In the genomic region with DNA sequence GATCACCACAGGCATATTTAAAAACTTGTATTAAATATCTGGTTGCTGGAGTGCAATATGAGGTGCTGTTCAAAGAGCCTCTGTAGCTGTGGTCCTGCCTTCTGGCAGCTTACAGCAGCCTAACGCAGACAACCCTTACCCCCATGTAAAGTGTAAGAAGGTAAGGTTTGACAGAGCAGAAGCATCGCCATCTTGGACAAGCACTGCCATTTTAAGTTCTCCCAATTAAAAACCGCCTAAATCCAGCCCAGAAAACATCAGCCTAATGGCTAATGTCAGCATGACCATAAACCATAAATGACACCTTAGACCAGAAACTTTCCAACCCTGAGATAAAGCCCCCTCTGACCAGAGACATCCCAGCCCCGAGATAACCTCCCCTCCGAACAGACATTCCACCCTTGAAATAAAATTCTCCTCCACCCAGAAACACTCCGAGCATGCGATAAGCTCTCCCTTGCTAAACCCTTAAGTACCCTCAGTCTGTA, we compare ENCODE assay signal across 21 cellular contexts. TPM values are rescaled to one million over a fixed set of nuclear protein-coding genes. Genes with fewer than 3 reads are reported as not detected.
DNase-seq lines count a peak whose midpoint lies in the region; ATAC-seq, FAIRE-seq and TF ChIP-seq lines count a peak whose summit lies in the region.
"Had no signal": no experiment of that assay in that cellular context is flagged by ENCODE, and none has a peak within 500 bp of the region (broad histone marks: within the 10 kb centered on the region; RNA-seq: fewer than 3 reads in every experiment).

No MANE protein-coding gene starts in this region.

- TF ChIP-seq EP300 in H1 (IDR thresholded peaks at IDR 0.05; ENCODE audit: borderline replicate concordance in 1 of 2, low read depth in 2 of 2, low read length in 2 of 2) = no peak

- POLR2A ChIA-PET in H1 (lab: Charles Lee; ENCODE audit: partially characterized antibody) = interaction anchor here (0.8 kb wide), 1 partner anchor 13 kb away, joined by 3 read pairs; no protein-coding TSS in a partner anchor

- ATAC-seq in GM23338 = no peak
- ATAC-seq in HG03521 (IDR thresholded peaks at IDR 0.05; ENCODE audit: unreplicated experiment) = no peak
- no peak for ATAC-seq in HG02885 (IDR thresholded peaks at IDR 0.05; ENCODE audit: poor library complexity, unreplicated experiment)
- ATAC-seq in HG03139 (IDR thresholded peaks at IDR 0.05; ENCODE audit: unreplicated experiment) = no peak
- ATAC-seq: GM12878, HCT116, SK-N-SH treated with all-trans-retinoic acid at 6 μM for 48 hours had no signal

- no peaks in the 10 kb centered on the region for H3K27me3 Mint-ChIP-seq in activated naive CD4-positive, alpha-beta T cell treated with anti-CD3 and anti-CD28 coated beads, Interleukin-2, amount 50 U/mL, for 24 hours
- H3K27me3 Mint-ChIP-seq in activated naive CD4-positive, alpha-beta T cell treated with anti-CD3 and anti-CD28 coated beads for 36 hours (ENCODE audit: low read depth) = no peaks in the 10 kb centered on the region
- H3K27me3 Mint-ChIP-seq in GM23338 (ENCODE audit: insufficient read depth, low read depth, poor library complexity) (no peaks in the 10 kb centered on the region), nephron progenitor cell (ENCODE audit: low read depth, poor library complexity) (peaks cover 6% of the 10 kb centered on the region)

- no peak overlapping the region for H3K4me3 ChIP-seq in GM23338
- H3K4me3 ChIP-seq in H1 (ENCODE audit: extremely low read depth in 1 of 4, insufficient read depth in 2 of 4, low read depth in 3 of 4, low read length in 4 of 4) = no peak overlapping the region
- H3K4me3 ChIP-seq: GM12878, GM23248, MG63 had no signal

- H3K27ac Mint-ChIP-seq in activated naive CD4-positive, alpha-beta T cell treated with anti-CD3 and anti-CD28 coated beads, Interleukin-2, amount 50 U/mL, for 24 hours = peak overlapping the region; percentile 20
- no peak overlapping the region for H3K27ac Mint-ChIP-seq in activated naive CD4-positive, alpha-beta T cell treated with anti-CD3 and anti-CD28 coated beads for 36 hours
- peak overlapping the region; percentile 66; the same call in 1 of the 2 replicates for H3K27ac Mint-ChIP-seq in GM23338
- H3K27ac Mint-ChIP-seq in nephron progenitor cell = peak overlapping the region; percentile 79

- H4K91ac ChIP-seq in H1 (replicated peaks; ENCODE audit: insufficient read length, low read length) = no peak overlapping the region

- no peak overlapping the region for H3K9ac ChIP-seq in H1 (replicated peaks in 1 of 4; ENCODE audit: extremely low read depth in 1 of 4, low read depth in 3 of 4, low read length in 3 of 4)
- H3K9ac ChIP-seq: GM23248 had no signal

- H4K8ac ChIP-seq in H1 (ENCODE audit: extremely low read depth, insufficient read depth, low read length) = 0 out of 2 replicates have a peak overlapping the region, but pooled peaks have one; percentile 31

- peaks cover 27% of the 10 kb centered on the region for H3K4me1 ChIP-seq in GM23338 (ENCODE audit: insufficient read depth)
- peaks cover 3 to 17% (median 11%) of the 10 kb centered on the region in 4 experiments for H3K4me1 ChIP-seq in H1 (replicated peaks in 1 of 4; ENCODE audit: control insufficient read depth in 3 of 4, insufficient read depth in 4 of 4, low read length in 3 of 4)

- no peak overlapping the region for H2BK12ac ChIP-seq in H1 (ENCODE audit: low read depth, low read length)

- H3K36me3 ChIP-seq in GM23338 (ENCODE audit: insufficient read depth) = no peaks in the 10 kb centered on the region
- peaks cover 0 to 18% (median 6%) of the 10 kb centered on the region in 4 experiments; a peak in 3 of 8 replicates for H3K36me3 ChIP-seq in H1 (ENCODE audit: control insufficient read depth in 2 of 4, insufficient read depth in 4 of 4, low read length in 3 of 4)

- no peak overlapping the region for H3K18ac ChIP-seq in H1 (ENCODE audit: extremely low read depth, low read length)

- no peaks in the 10 kb centered on the region for H3K79me1 ChIP-seq in H1 (ENCODE audit: low read depth, low read length)

- intact Hi-C loops in activated naive CD4-positive, alpha-beta T cell treated with anti-CD3 and anti-CD28 coated beads for 36 hours (cut with micrococcal nuclease) = no loop called here

- no peaks in the 10 kb centered on the region for H3F3A ChIP-seq in GM23338 (replicated peaks; ENCODE audit: low read depth)

- no peak overlapping the region for H3K4me3 Mint-ChIP-seq in activated naive CD4-positive, alpha-beta T cell treated with anti-CD3 and anti-CD28 coated beads, Interleukin-2, amount 50 U/mL, for 24 hours
- no peak overlapping the region for H3K4me3 Mint-ChIP-seq in activated naive CD4-positive, alpha-beta T cell treated with anti-CD3 and anti-CD28 coated beads for 36 hours
- peak overlapping the region; percentile 4; the same call in 1 of the 3 replicates for H3K4me3 Mint-ChIP-seq in GM23338
- H3K4me3 Mint-ChIP-seq in nephron progenitor cell = no peak overlapping the region

- no peak overlapping the region for H2BK5ac ChIP-seq in H1 (ENCODE audit: low read depth, low read length)

- H3K79me2 ChIP-seq in GM23338 (replicated peaks; ENCODE audit: insufficient read depth) (no peaks in the 10 kb centered on the region), H1 (ENCODE audit: control insufficient read depth in 1 of 2, insufficient read depth in 2 of 2, low read length in 2 of 2) (no peaks in the 10 kb centered on the region)

- 0 out of 2 replicates have a peak overlapping the region, but pooled peaks have one; percentile 17 for H2AK5ac ChIP-seq in H1 (ENCODE audit: low read depth, low read length)

- H3K27ac ChIP-seq in GM23338 (ENCODE audit: low read depth) = no peak overlapping the region
- H3K27ac ChIP-seq in H1 (ENCODE audit: low read depth, low read length) = no peak overlapping the region
- H3K27ac ChIP-seq: GM23248, RWPE1 had no signal

- H2BK120ac ChIP-seq in H1 (replicated peaks; ENCODE audit: low read depth, low read length) = no peak overlapping the region

- H2AFZ ChIP-seq in GM23338 (no peak overlapping the region), H1 (ENCODE audit: low read length) (no peak overlapping the region)
- H2AFZ ChIP-seq: GM23248 had no signal

- WGBS in H1 (ENCODE audit: extremely low coverage in 1 of 2, insufficient coverage in 1 of 2, insufficient read length in 1 of 2, insufficient replicate concordance in 2 of 2, low coverage in 1 of 2, low lambda C conversion rate in 2 of 2, missing lambda C conversion rate in 1 of 2), 2 experiments = 93% methylated on average over 7 of the region's 7 CpGs; no CpG with 5 or more reads in 1 of the 2 experiments

- no peak for DNase-seq in activated naive CD4-positive, alpha-beta T cell treated with anti-CD3 and anti-CD28 coated beads for 36 hours
- DNase-seq in GM23338 (ENCODE audit: low spot score) (no peak), H1 (ENCODE audit: low read depth in 1 of 2, low spot score in 2 of 2) (no peak), nephron progenitor cell (no peak)
- DNase-seq: GM23248; MG63; NCI-H1417 treated with DMSO at 0.1 percent for 48 hours; NCI-H187; NCI-H69; NK-92 treated with Interleukin-12 subunit alpha and Interleukin-12 subunit beta, amount 100 ng/mL, for 24 hours; SIG-M5 had no signal

- H2BK15ac ChIP-seq in H1 (ENCODE audit: low read length) = no peak overlapping the region

- H3K9me3 ChIP-seq in H1 (ENCODE audit: insufficient read depth in 2 of 2, low read depth in 1 of 2, low read length in 1 of 2) = no peaks in the 10 kb centered on the region
- H3K9me3 ChIP-seq: MG63 had no signal

- no peaks in the 10 kb centered on the region for H4K20me1 ChIP-seq in GM23338 (replicated peaks; ENCODE audit: insufficient read depth)
- no peaks in the 10 kb centered on the region for H4K20me1 ChIP-seq in H1 (replicated peaks in 1 of 2; ENCODE audit: control insufficient read depth in 1 of 2, insufficient read depth in 2 of 2, low read length in 2 of 2)

- CTCF ChIA-PET in activated naive CD4-positive, alpha-beta T cell treated with anti-CD3 and anti-CD28 coated beads for 36 hours (lab: Charles Lee) = interaction anchor here (0.7 kb wide), 1 partner anchor 517 kb away, joined by 3 read pairs; no protein-coding TSS in a partner anchor
- CTCF ChIA-PET in H1 (lab: Charles Lee; ENCODE audit: partially characterized antibody) = interaction anchor here (0.9 to 1.1 kb wide), 2 partner anchors 131 to 190 kb away, joined by 3 read pairs; no protein-coding TSS in a partner anchor

- no peak for TF ChIP-seq CTCF in GM23338 (conservative IDR thresholded peaks at IDR 0.05; ENCODE audit: low read depth in 2 of 2)
- no peak for TF ChIP-seq CTCF in H1 (IDR thresholded peaks at IDR 0.05; ENCODE audit: control extremely low read depth in 1 of 3, insufficient read depth in 1 of 3, low read depth in 1 of 3, low read length in 3 of 3)
- no peak for TF ChIP-seq CTCF in nephron progenitor cell (IDR thresholded peaks at IDR 0.05)

- H3K23me2 ChIP-seq in H1 (ENCODE audit: low read depth, low read length) = no peaks in the 10 kb centered on the region

- no peak overlapping the region for H3K23ac ChIP-seq in H1 (ENCODE audit: insufficient read length)

- peak overlapping the region; percentile 68 for H4K5ac ChIP-seq in H1 (ENCODE audit: insufficient read length, low read depth, low read length)

- H3K14ac ChIP-seq in H1 (ENCODE audit: insufficient read length) = no peak overlapping the region

- H3K4me2 ChIP-seq in GM23338 (no peak overlapping the region), H1 (ENCODE audit: insufficient read depth in 1 of 2, low read depth in 2 of 2, low read length in 2 of 2) (no peak overlapping the region)

- TF ChIP-seq POLR2A in H1 (IDR thresholded peaks at IDR 0.05; ENCODE audit: control extremely low read depth in 1 of 2, low read depth in 2 of 2, low read length in 2 of 2) = no peak

- H2BK20ac ChIP-seq in H1 (ENCODE audit: low read length) = no peak overlapping the region

- H3K4ac ChIP-seq in H1 (replicated peaks; ENCODE audit: insufficient read length, low read depth, low read length) = peak overlapping the region; percentile 65

- H3K56ac ChIP-seq in H1 (replicated peaks; ENCODE audit: insufficient read length, low read depth, low read length) = no peak overlapping the region

- H3K36me3 Mint-ChIP-seq in activated naive CD4-positive, alpha-beta T cell treated with anti-CD3 and anti-CD28 coated beads, Interleukin-2, amount 50 U/mL, for 24 hours = peaks cover 20% of the 10 kb centered on the region
- peaks cover 16% of the 10 kb centered on the region for H3K36me3 Mint-ChIP-seq in activated naive CD4-positive, alpha-beta T cell treated with anti-CD3 and anti-CD28 coated beads for 36 hours (ENCODE audit: low read depth)
- H3K36me3 Mint-ChIP-seq in GM23338 (ENCODE audit: low read depth) (peaks cover 46% of the 10 kb centered on the region), nephron progenitor cell (ENCODE audit: low read depth) (peaks cover 38% of the 10 kb centered on the region)

- H3K9me3 Mint-ChIP-seq in activated naive CD4-positive, alpha-beta T cell treated with anti-CD3 and anti-CD28 coated beads, Interleukin-2, amount 50 U/mL, for 24 hours = no peaks in the 10 kb centered on the region
- no peaks in the 10 kb centered on the region for H3K9me3 Mint-ChIP-seq in activated naive CD4-positive, alpha-beta T cell treated with anti-CD3 and anti-CD28 coated beads for 36 hours
- H3K9me3 Mint-ChIP-seq in GM23338 (peaks cover 4% of the 10 kb centered on the region; the same call in 2 of the 3 replicates), nephron progenitor cell (no peaks in the 10 kb centered on the region)

- peaks cover 9% of the 10 kb centered on the region for H3K9me2 ChIP-seq in GM23338 (ENCODE audit: insufficient read depth)

- H3K27me3 ChIP-seq in GM23338 (ENCODE audit: insufficient read depth) = no peaks in the 10 kb centered on the region
- H3K27me3 ChIP-seq in H1 (replicated peaks in 1 of 4; ENCODE audit: control insufficient read depth in 3 of 4, extremely low read depth in 1 of 4, insufficient read depth in 3 of 4, low read length in 3 of 4) = no peaks in the 10 kb centered on the region
- H3K27me3 ChIP-seq: MG63 had no signal

- no peak for TF ChIP-seq RAD21 in H1 (IDR thresholded peaks at IDR 0.05 in 1 of 2, conservative IDR thresholded peaks at IDR 0.05 in 1 of 2; ENCODE audit: low read depth in 2 of 2, low read length in 2 of 2)

- no peak for FAIRE-seq in H1 (lab: Jason Lieb, UNC)
- FAIRE-seq: GM12878 had no signal

- peaks cover 21% of the 10 kb centered on the region for H3K4me1 Mint-ChIP-seq in activated naive CD4-positive, alpha-beta T cell treated with anti-CD3 and anti-CD28 coated beads, Interleukin-2, amount 50 U/mL, for 24 hours
- peaks cover 7% of the 10 kb centered on the region for H3K4me1 Mint-ChIP-seq in activated naive CD4-positive, alpha-beta T cell treated with anti-CD3 and anti-CD28 coated beads for 36 hours (ENCODE audit: low read depth)
- peaks cover 41% of the 10 kb centered on the region for H3K4me1 Mint-ChIP-seq in GM23338
- H3K4me1 Mint-ChIP-seq in nephron progenitor cell = peaks cover 7% of the 10 kb centered on the region

RNA-seq across cellular contexts. Expression of gene OIT3, which starts 5.3 kb away (rescaled TPM):
- not detected for total RNA-seq in activated naive CD4-positive, alpha-beta T cell treated with anti-CD3 and anti-CD28 coated beads for 36 hours
- not detected in 2 replicates for total RNA-seq in GM23338 (2014; rRNA removed; shearing (Covaris generic))
- polyA plus RNA-seq in GM23338 (2016; fragmentation: Nextera tagmentation; extraction: Ambion mirVana) (not detected in 2 replicates), H1 (2011; rRNA removed) (not detected in 2 replicates)
- not detected in 2 replicates for total RNA-seq in H1 (2021; fragmentation: NEBNext Ultra II Directional; extraction: Animal tissue kit (Norgen Biotek cat#: 25700))
- not detected for polyA plus RNA-seq in H1 (2011; cell fraction: cytosol; rRNA removed)
- not detected for polyA plus RNA-seq in H1 (2011; cell fraction: nucleus; rRNA removed)
- not detected in 4 replicates for polyA plus RNA-seq in H1 (2012, experiment 1 of 2)
- not detected for polyA plus RNA-seq in H1 (2012, experiment 2 of 2)
- not detected for polyA plus RNA-seq in H1 (2013, experiment 1 of 2)
- polyA plus RNA-seq in H1 (2013, experiment 2 of 2) = not detected
- polyA minus RNA-seq in H1 (2011; rRNA and poly(A)+ RNA removed) = 0.10 TPM in 1 of 2 replicates, not detected in the other
- not detected for polyA minus RNA-seq in H1 (2011; cell fraction: cytosol; rRNA and poly(A)+ RNA removed)
- polyA minus RNA-seq in H1 (2011; cell fraction: nucleus; rRNA and poly(A)+ RNA removed) = not detected
- total RNA-seq: A172, GM12878, GM23248, NCI-H460 had no signal
- polyA plus RNA-seq: GM12878, GM23248 had no signal
